In the genomic region with DNA sequence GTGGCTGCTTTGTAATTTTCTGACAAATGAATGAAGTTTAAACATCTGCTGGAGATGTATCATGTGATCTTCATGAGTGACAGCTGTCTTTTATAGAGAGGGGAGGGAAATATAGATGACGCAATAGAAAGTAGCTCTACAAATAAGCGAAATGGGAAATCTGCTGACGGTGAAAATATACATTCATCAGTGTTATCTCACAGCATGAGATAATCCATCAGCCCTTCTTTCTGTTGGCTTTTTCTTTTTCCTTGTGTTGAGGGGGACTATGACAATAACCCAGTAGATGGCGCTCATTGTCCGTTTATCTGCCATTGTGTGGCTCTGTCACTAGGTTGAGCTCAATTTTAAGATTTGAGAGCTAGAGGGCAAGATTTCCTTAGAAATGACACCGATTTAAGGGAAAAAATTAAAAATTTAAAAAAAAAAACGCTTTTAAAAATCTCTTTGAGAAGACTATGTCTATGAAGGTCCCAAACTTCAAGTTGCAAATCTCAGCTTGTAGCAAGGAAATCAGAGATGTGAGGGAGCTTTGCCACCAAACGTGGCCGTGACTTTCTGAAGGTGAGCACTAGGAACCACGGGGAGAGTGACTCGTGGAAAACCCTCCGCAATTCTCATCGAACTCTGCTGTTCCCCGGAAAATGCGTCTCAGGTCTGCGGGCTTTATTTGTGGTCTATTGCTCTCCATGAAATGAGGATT, we compare ENCODE assay signal across 8 cellular contexts.
A peak's percentile ranks its signal among the peaks of the same experiment; 100 is the strongest.
DNase-seq lines count a peak whose midpoint lies in the region; ATAC-seq and TF ChIP-seq lines count a peak whose summit lies in the region.

No MANE protein-coding gene starts in this region.

- H3K9me3 ChIP-seq in CD4-positive, alpha-beta T cell (ENCODE audit: control insufficient read depth, low read length), result no peaks in the 10 kb centered on the region
- H3K9me3 ChIP-seq in esophagus squamous epithelium (no peaks in the 10 kb centered on the region), upper lobe of left lung (no peaks in the 10 kb centered on the region)

- 38% methylated on average over 16 of the region's 16 CpGs for WGBS in esophagus squamous epithelium, 2 donors
- WGBS in upper lobe of left lung, 2 donors, result 46 to 48% methylated on average over 16 of the region's 16 CpGs

- CTCF ChIA-PET in CD4-positive, alpha-beta T cell (lab: Charles Lee), result interaction anchor here (0.6 to 1.9 kb wide), 9 partner anchors 10 to 1778 kb away, joined by 3 to 34 read pairs (median 5); no protein-coding TSS in a partner anchor
- CTCF ChIA-PET in activated CD8-positive, alpha-beta T cell treated with anti-CD3 and anti-CD28 coated beads, Interleukin-2, amount 10 ng/mL, durations not matched to agents 7 days and 5 days (lab: Charles Lee), result interaction anchor here (0.6 to 7.6 kb wide), 73 partner anchors 9 to 1782 kb away, joined by 3 to 132 read pairs (median 4); partner anchors contain the start of genes ATP5F1C, KIN, SFMBT2 and TAF3

- DNase-seq in CD4-positive, alpha-beta T cell, result peak in 9 of 10 experiments; percentile 31 to 59 (median 44)
- DNase-seq in NCI-H69 (lab: John Stamatoyannopoulos, UW) (peak; percentile 35), esophagus squamous epithelium (lab: John Stamatoyannopoulos, UW) (no peak), nephron progenitor cell (peak; percentile 72), upper lobe of left lung (peak in 1 of 2 donors; percentile 53)
- peak; percentile 85 for DNase-seq in activated CD8-positive, alpha-beta T cell treated with anti-CD3 and anti-CD28 coated beads, Interleukin-2, amount 10 ng/mL, durations not matched to agents 7 days and 5 days

- peak; percentile 91 for ATAC-seq in CD4-positive, alpha-beta T cell (ENCODE audit: poor library complexity)
- ATAC-seq in GM18868 (IDR thresholded peaks at IDR 0.05; ENCODE audit: unreplicated experiment) (peak; percentile 78), HG03159 (IDR thresholded peaks at IDR 0.05; ENCODE audit: unreplicated experiment) (peak; percentile 76), upper lobe of left lung (ENCODE audit: low FRiP score in 2 of 2) (peak in 1 of 2 donors; percentile 90)
- ATAC-seq in activated CD8-positive, alpha-beta T cell treated with anti-CD3 and anti-CD28 coated beads, Interleukin-2, amount 10 ng/mL, durations not matched to agents 7 days and 5 days, result peak; percentile 93

- TF ChIP-seq CTCF in CD4-positive, alpha-beta T cell (IDR thresholded peaks at IDR 0.05), result peak; percentile 76
- peak; percentile 52 to 87 (median 80) for TF ChIP-seq CTCF in esophagus squamous epithelium (IDR thresholded peaks at IDR 0.05)
- TF ChIP-seq CTCF in nephron progenitor cell (IDR thresholded peaks at IDR 0.05), result peak; percentile 81
- TF ChIP-seq CTCF in upper lobe of left lung (IDR thresholded peaks at IDR 0.05), result peak; percentile 64 to 89 (median 78)

- no peak overlapping the region for H3K4me3 Mint-ChIP-seq in CD4-positive, alpha-beta T cell
- H3K4me3 Mint-ChIP-seq in activated CD8-positive, alpha-beta T cell treated with anti-CD3 and anti-CD28 coated beads, Interleukin-2, amount 10 ng/mL, durations not matched to agents 7 days and 5 days, result no peak overlapping the region
- H3K4me3 Mint-ChIP-seq in nephron progenitor cell, result no peak overlapping the region

- no peaks in the 10 kb centered on the region for H3K36me3 ChIP-seq in esophagus squamous epithelium
- H3K36me3 ChIP-seq in upper lobe of left lung, result no peaks in the 10 kb centered on the region

- no peaks in the 10 kb centered on the region for H3K36me3 Mint-ChIP-seq in CD4-positive, alpha-beta T cell (ENCODE audit: low read depth)
- peaks cover 13% of the 10 kb centered on the region for H3K36me3 Mint-ChIP-seq in activated CD8-positive, alpha-beta T cell treated with anti-CD3 and anti-CD28 coated beads, Interleukin-2, amount 10 ng/mL, durations not matched to agents 7 days and 5 days (ENCODE audit: low read depth)
- H3K36me3 Mint-ChIP-seq in nephron progenitor cell (ENCODE audit: low read depth), result no peaks in the 10 kb centered on the region

- H3K4me1 Mint-ChIP-seq in CD4-positive, alpha-beta T cell (ENCODE audit: low read depth), result peaks cover 29% of the 10 kb centered on the region
- H3K4me1 Mint-ChIP-seq in activated CD8-positive, alpha-beta T cell treated with anti-CD3 and anti-CD28 coated beads, Interleukin-2, amount 10 ng/mL, durations not matched to agents 7 days and 5 days (ENCODE audit: low read depth), result peaks cover 47% of the 10 kb centered on the region
- peaks cover 31% of the 10 kb centered on the region for H3K4me1 Mint-ChIP-seq in nephron progenitor cell

- intact Hi-C loops in CD4-positive, alpha-beta T cell (cut with DNase I, micrococcal nuclease), result loop anchor here (1.0 to 10.0 kb wide), 8 partner anchors 162 to 1778 kb away; no protein-coding TSS in a partner anchor
- intact Hi-C loops in esophagus squamous epithelium (cut with DNase I), result loop anchor here (5.0 to 10.0 kb wide), 2 partner anchors 162 to 1779 kb away; no protein-coding TSS in a partner anchor

- no peaks in the 10 kb centered on the region for H3K27me3 ChIP-seq in CD4-positive, alpha-beta T cell (ENCODE audit: control insufficient read depth, insufficient read depth, low read length)
- H3K27me3 ChIP-seq in esophagus squamous epithelium (peaks cover 0 to 74% (median 0%) of the 10 kb centered on the region in 4 donors), upper lobe of left lung (no peaks in the 10 kb centered on the region)

- no peak for TF ChIP-seq POLR2A in esophagus squamous epithelium (IDR thresholded peaks at IDR 0.05)
- TF ChIP-seq POLR2A in upper lobe of left lung (IDR thresholded peaks at IDR 0.05), result no peak

- no peaks in the 10 kb centered on the region for H3K27me3 Mint-ChIP-seq in CD4-positive, alpha-beta T cell
- peaks cover 14% of the 10 kb centered on the region for H3K27me3 Mint-ChIP-seq in activated CD8-positive, alpha-beta T cell treated with anti-CD3 and anti-CD28 coated beads, Interleukin-2, amount 10 ng/mL, durations not matched to agents 7 days and 5 days (ENCODE audit: low read depth)
- H3K27me3 Mint-ChIP-seq in nephron progenitor cell (ENCODE audit: low read depth, poor library complexity), result peaks cover 75% of the 10 kb centered on the region

- no peaks in the 10 kb centered on the region for H3K9me3 Mint-ChIP-seq in CD4-positive, alpha-beta T cell
- peaks cover 3% of the 10 kb centered on the region for H3K9me3 Mint-ChIP-seq in activated CD8-positive, alpha-beta T cell treated with anti-CD3 and anti-CD28 coated beads, Interleukin-2, amount 10 ng/mL, durations not matched to agents 7 days and 5 days (ENCODE audit: insufficient read depth)
- no peaks in the 10 kb centered on the region for H3K9me3 Mint-ChIP-seq in nephron progenitor cell

- no peak for TF ChIP-seq EP300 in upper lobe of left lung (IDR thresholded peaks at IDR 0.05)

- no peak overlapping the region for H3K27ac Mint-ChIP-seq in CD4-positive, alpha-beta T cell
- H3K27ac Mint-ChIP-seq in activated CD8-positive, alpha-beta T cell treated with anti-CD3 and anti-CD28 coated beads, Interleukin-2, amount 10 ng/mL, durations not matched to agents 7 days and 5 days, result peak overlapping the region; percentile 0
- no peak overlapping the region for H3K27ac Mint-ChIP-seq in nephron progenitor cell

- H3K4me1 ChIP-seq in esophagus squamous epithelium, result no peaks in the 10 kb centered on the region
- no peaks in the 10 kb centered on the region for H3K4me1 ChIP-seq in upper lobe of left lung

- no peak overlapping the region for H3K27ac ChIP-seq in CD4-positive, alpha-beta T cell (ENCODE audit: low read depth, low read length)
- no peak overlapping the region for H3K27ac ChIP-seq in esophagus squamous epithelium
- H3K27ac ChIP-seq in upper lobe of left lung, result no peak overlapping the region

- H3K4me3 ChIP-seq in esophagus squamous epithelium (no peak overlapping the region), upper lobe of left lung (no peak overlapping the region)

- POLR2A ChIA-PET in CD4-positive, alpha-beta T cell (lab: Charles Lee), result interaction anchor here (1.1 to 1.6 kb wide), 4 partner anchors 41 to 292 kb away, joined by 4 to 8 read pairs (median 6); partner anchors contain the start of genes SFMBT2 and TAF3
- POLR2A ChIA-PET in activated CD8-positive, alpha-beta T cell treated with anti-CD3 and anti-CD28 coated beads, Interleukin-2, amount 10 ng/mL, durations not matched to agents 7 days and 5 days (lab: Charles Lee), result no interaction called here
